ENCODE assay signal across 18 cellular contexts in genomic region chr3:123764642-123765041, GRCh38.
"Had no signal": no experiment of that assay in that cellular context is flagged by ENCODE, and none has a peak within 500 bp of the region (broad histone marks: within the 10 kb centered on the region; RNA-seq: fewer than 3 reads in every experiment).

No MANE protein-coding gene starts in this region.

- H3K27ac ChIP-seq: cardiac muscle cell, gastroesophageal sphincter, heart right ventricle, lower lobe of right lung, neural progenitor cell, ovary, VCaP had no signal

- H3K9ac ChIP-seq: neural progenitor cell had no signal

- ATAC-seq: activated naive CD8-positive, alpha-beta T cell treated with anti-CD3 and anti-CD28 coated beads, Interleukin-2, amount 50 U/mL, for 24 hours; activated T-helper 17 cell treated with anti-CD3 and anti-CD28 coated beads, Interleukin-2, amount 50 U/mL, for 72 hours; gastroesophageal sphincter; heart right ventricle; left colon; lower lobe of right lung; stimulated activated naive CD8-positive, alpha-beta T cell treated with anti-CD3 and anti-CD28 coated beads, Interleukin-15, amount 100 ng/mL, for 72 hours had no signal

- H3K4me1 ChIP-seq: lower lobe of right lung had no signal

- DNase-seq: activated CD4-positive, alpha-beta T cell treated with anti-CD3 and anti-CD28 coated beads for 1 hour; activated CD4-positive, alpha-beta T cell treated with anti-CD3 and anti-CD28 coated beads, Interleukin-2, amount 50 U/mL, for 48 hours; activated naive CD4-positive, alpha-beta T cell treated with Interleukin-2 at 50 U/mL for 16 hours; activated naive CD8-positive, alpha-beta T cell treated with anti-CD3 and anti-CD28 coated beads, Interleukin-2, amount 50 U/mL, for 24 hours; erythroblast; heart right ventricle; left colon; lower lobe of right lung; naive B cell; ovary; stimulated activated CD4-positive, alpha-beta T cell treated with anti-CD3 and anti-CD28 coated beads, Interleukin-1b, Interleukin-23, amount 100 ng/mL, for 48 hours; stimulated activated naive CD8-positive, alpha-beta T cell treated with anti-CD3 and anti-CD28 coated beads, Interleukin-15, amount 100 ng/mL, for 72 hours; T-helper 9 cell had no signal

- H3K4me3 ChIP-seq: cardiac muscle cell, gastroesophageal sphincter, heart right ventricle, lower lobe of right lung, neural progenitor cell, ovary had no signal

- H3K27me3 ChIP-seq: cardiac muscle cell, gastroesophageal sphincter, heart right ventricle, neural progenitor cell, ovary had no signal

- H3K4me2 ChIP-seq: neural progenitor cell had no signal

- H3K36me3 ChIP-seq: cardiac muscle cell, gastroesophageal sphincter, heart right ventricle, lower lobe of right lung, neural progenitor cell, ovary had no signal

- H2AFZ ChIP-seq: neural progenitor cell had no signal

- H3K9me3 ChIP-seq: gastroesophageal sphincter, heart right ventricle, lower lobe of right lung, ovary had no signal
